ENCODE assay signal across 8 cellular contexts in genomic region chr4:83771113-83771705, GRCh38.
DNase-seq lines count a peak whose midpoint lies in the region; FAIRE-seq and TF ChIP-seq lines count a peak whose summit lies in the region.

No MANE protein-coding gene starts in this region.

- DNase-seq in AG09309 (ENCODE audit: low read depth): peak; percentile 29
- peak; percentile 5 for DNase-seq in GM19238 (ENCODE audit: insufficient read length, low spot score)
- peak; percentile 2 for DNase-seq in NCI-H1436 treated with DMSO at 0.1 percent for 48 hours (lab: John Stamatoyannopoulos, UW)
- DNase-seq in brain microvascular endothelial cell: peak; percentile 72
- DNase-seq in keratinocyte (ENCODE audit: low read depth, low spot score): no peak
- no peak for DNase-seq in mucosa of gallbladder (ENCODE audit: low spot score)
- no peak for DNase-seq in ureter (ENCODE audit: low spot score)
- no peak for DNase-seq in coronary artery (ENCODE audit: low spot score)

- no peak overlapping the region for H2AFZ ChIP-seq in keratinocyte (ENCODE audit: control insufficient read depth, low read length)

- dilution Hi-C loops in keratinocyte (cut with MboI; ENCODE audit: extremely low pct_ligation_motif_present, low sequenced_read_pairs): no loop called here

- H3K9ac ChIP-seq in keratinocyte (ENCODE audit: control insufficient read depth, extremely low read depth, insufficient read depth, low read length): no peak overlapping the region

- H3K4me3 ChIP-seq in AG09309 (ENCODE audit: control insufficient read depth, low read depth, low read length) (no peak overlapping the region), brain microvascular endothelial cell (ENCODE audit: low read depth, low read length) (no peak overlapping the region), keratinocyte (ENCODE audit: control insufficient read depth in 2 of 3, extremely low read depth in 1 of 3, insufficient read depth in 2 of 3, low read depth in 1 of 3, low read length in 3 of 3) (no peak overlapping the region), coronary artery (no peak overlapping the region)

- H3K9me3 ChIP-seq in keratinocyte (ENCODE audit: control insufficient read depth, low read depth, low read length): no peaks in the 10 kb centered on the region

- no peaks in the 10 kb centered on the region for H4K20me1 ChIP-seq in keratinocyte (ENCODE audit: control insufficient read depth, extremely low read depth, insufficient read depth, low read length)

- FAIRE-seq in keratinocyte (lab: Jason Lieb, UNC): peak; percentile 84

- TF ChIP-seq CTCF in AG09309 (IDR thresholded peaks at IDR 0.05; ENCODE audit: control insufficient read depth, insufficient read depth, low read depth, low read length, missing control alignments) (peak; percentile 93), brain microvascular endothelial cell (IDR thresholded peaks at IDR 0.05; ENCODE audit: low read depth, low read length, missing control alignments) (peak; percentile 96), keratinocyte (optimal IDR thresholded peaks at IDR 0.05 in 1 of 3, IDR thresholded peaks at IDR 0.05 in 1 of 3, conservative IDR thresholded peaks at IDR 0.05 in 1 of 3; ENCODE audit: extremely low read depth in 1 of 3, insufficient read depth in 2 of 3, low read length in 3 of 3) (peak; percentile 79 to 81 (median 80)), coronary artery (IDR thresholded peaks at IDR 0.05) (no peak)

- in situ Hi-C loops in brain microvascular endothelial cell (cut with HindIII; ENCODE audit: low pct_ligation_motif_present, low sequenced_read_pairs): no loop called here

- H3K4me2 ChIP-seq in keratinocyte (ENCODE audit: control insufficient read depth, extremely low read depth, insufficient read depth, low read depth, low read length): no peak overlapping the region

- no peaks in the 10 kb centered on the region for H3K4me1 ChIP-seq in keratinocyte (ENCODE audit: control insufficient read depth, extremely low read depth, insufficient read depth, low read length)

- H3K9me1 ChIP-seq in keratinocyte (ENCODE audit: control insufficient read depth, extremely low read depth, insufficient read depth, low read length): no peaks in the 10 kb centered on the region

- H3K27ac ChIP-seq in brain microvascular endothelial cell: no peak overlapping the region
- no peak overlapping the region for H3K27ac ChIP-seq in keratinocyte (ENCODE audit: control insufficient read depth, insufficient read depth, low read length)
- no peak overlapping the region for H3K27ac ChIP-seq in coronary artery

- H3K36me3 ChIP-seq in brain microvascular endothelial cell (replicated peaks) (no peaks in the 10 kb centered on the region), keratinocyte (ENCODE audit: control insufficient read depth in 2 of 2, extremely low read depth in 1 of 2, insufficient read depth in 2 of 2, low read length in 2 of 2) (no peaks in the 10 kb centered on the region)

- H3K27me3 ChIP-seq in brain microvascular endothelial cell (replicated peaks) (no peaks in the 10 kb centered on the region), keratinocyte (ENCODE audit: control insufficient read depth, extremely low read depth, insufficient read depth, low read length) (peaks cover 4% of the 10 kb centered on the region)

- H3K79me2 ChIP-seq in keratinocyte (ENCODE audit: control insufficient read depth, insufficient read depth, low read length): no peaks in the 10 kb centered on the region

Comparison
In these comparisons a context has a peak if more than half of its experiments do, and no peak if none do; other contexts are left out.
1. DNase-seq: peak in AG09309 (single experiment), GM19238 (single experiment), NCI-H1436 treated with DMSO at 0.1 percent for 48 hours (single experiment) and brain microvascular endothelial cell (single experiment); none in keratinocyte (single experiment), mucosa of gallbladder (single experiment), ureter (single experiment) and coronary artery (single experiment).